ENCODE assay signal across 8 cellular contexts in genomic region chr12:124321040-124321481, GRCh38. TPM values are rescaled to one million over a fixed set of nuclear protein-coding genes. Genes with fewer than 3 reads are reported as not detected.
DNase-seq lines count a peak whose midpoint lies in the region; ATAC-seq and TF ChIP-seq lines count a peak whose summit lies in the region.
"Had no signal": no experiment of that assay in that cellular context is flagged by ENCODE, and none has a peak within 500 bp of the region (broad histone marks: within the 10 kb centered on the region; RNA-seq: fewer than 3 reads in every experiment).

No MANE protein-coding gene starts in this region.

- peaks cover 13% of the 10 kb centered on the region for H3K9me3 ChIP-seq in OCI-LY3 (ENCODE audit: insufficient read depth, low read length)
- H3K9me3 ChIP-seq in neuronal stem cell (replicated peaks in 1 of 2; ENCODE audit: control insufficient read depth in 2 of 2, insufficient read depth in 1 of 2, low read depth in 1 of 2, low read length in 2 of 2), result peaks cover 17 to 27% of the 10 kb centered on the region in 2 donors

- H4K91ac ChIP-seq in neuronal stem cell (ENCODE audit: low read depth, low read length, poor library complexity), result no peak overlapping the region

- H3K4me2 ChIP-seq in OCI-LY3 (ENCODE audit: low read length), result no peak overlapping the region
- no peak overlapping the region for H3K4me2 ChIP-seq in neuronal stem cell (ENCODE audit: insufficient read depth, low read length, poor library complexity, severe bottlenecking)

- no peaks in the 10 kb centered on the region for H4K20me1 ChIP-seq in OCI-LY3 (ENCODE audit: insufficient read depth, low read length)

- no peak overlapping the region for H3K4ac ChIP-seq in neuronal stem cell (ENCODE audit: low read length)

- H2BK15ac ChIP-seq in neuronal stem cell (ENCODE audit: low read length), result peak overlapping the region; percentile 28

- H3K14ac ChIP-seq in neuronal stem cell (ENCODE audit: low read length), result no peak overlapping the region

- TF ChIP-seq CTCF in GM12873 (IDR thresholded peaks at IDR 0.05; ENCODE audit: insufficient read depth, low read depth, low read length, missing control alignments), result peak; percentile 94
- peak; percentile 85 for TF ChIP-seq CTCF in OCI-LY3 (IDR thresholded peaks at IDR 0.05; ENCODE audit: low read depth, low read length)
- peak; percentile 86 for TF ChIP-seq CTCF in fibroblast of mammary gland (conservative IDR thresholded peaks at IDR 0.05; ENCODE audit: control insufficient read depth, insufficient read depth, low read depth, low read length)

- ATAC-seq in HG02610 (IDR thresholded peaks at IDR 0.05; ENCODE audit: unreplicated experiment), result peak; percentile 55

- no peak overlapping the region for H3K4me3 ChIP-seq in OCI-LY3 (ENCODE audit: low read length)
- no peak overlapping the region for H3K4me3 ChIP-seq in fibroblast of mammary gland (ENCODE audit: control insufficient read depth, low read depth, low read length)
- H3K4me3 ChIP-seq in neuronal stem cell (ENCODE audit: low read length in 2 of 2), result no peak overlapping the region

- peaks cover 30% of the 10 kb centered on the region for H3K36me3 ChIP-seq in OCI-LY3 (replicated peaks; ENCODE audit: low read depth, low read length)
- peaks cover 14 to 23% of the 10 kb centered on the region in 2 donors for H3K36me3 ChIP-seq in neuronal stem cell (replicated peaks in 1 of 2; ENCODE audit: control insufficient read depth in 2 of 2, insufficient read depth in 2 of 2, low read length in 2 of 2)

- H3K9ac ChIP-seq in OCI-LY3 (ENCODE audit: low read length) (no peak overlapping the region), neuronal stem cell (ENCODE audit: low read depth, low read length, poor library complexity) (no peak overlapping the region)

- H3K27me3 ChIP-seq in OCI-LY3 (ENCODE audit: low read depth, low read length) (no peaks in the 10 kb centered on the region), neuronal stem cell (ENCODE audit: control insufficient read depth in 3 of 3, insufficient read depth in 3 of 3, low read depth in 1 of 3, low read length in 3 of 3) (no peaks in the 10 kb centered on the region)

- peak overlapping the region; percentile 68 for H3K23ac ChIP-seq in neuronal stem cell (ENCODE audit: low read depth, low read length, poor library complexity)

- no peak overlapping the region for H4K8ac ChIP-seq in neuronal stem cell (ENCODE audit: low read depth, low read length)

- no CpG with 5 or more reads among the region's 6 CpGs for WGBS in neuronal stem cell (ENCODE audit: extremely low coverage in 2 of 2, insufficient read length in 2 of 2, insufficient replicate concordance in 1 of 2), 2 donors

- no peak overlapping the region for H2BK12ac ChIP-seq in neuronal stem cell (ENCODE audit: low read length)

- H2BK5ac ChIP-seq in neuronal stem cell (ENCODE audit: low read length), result no peak overlapping the region

- H3K18ac ChIP-seq in neuronal stem cell (ENCODE audit: low read length), result peak overlapping the region; percentile 65

- peaks cover 1% of the 10 kb centered on the region for H3K79me1 ChIP-seq in neuronal stem cell (ENCODE audit: low read depth, low read length)

- no peaks in the 10 kb centered on the region for H3K79me2 ChIP-seq in OCI-LY3 (ENCODE audit: low read length)

- DNase-seq in activated T-cell treated with anti-CD3 and anti-CD28 coated beads, Interleukin-2, amount 50 U/mL, for 48 hours, result peak; percentile 86 to 88
- peak; percentile 43 for DNase-seq in fibroblast of mammary gland (ENCODE audit: low read depth)
- DNase-seq in neuronal stem cell (ENCODE audit: low spot score), result peak; percentile 26
- peak; percentile 81 for DNase-seq in superior temporal gyrus (ENCODE audit: extremely low spot score)

- H3K27ac ChIP-seq in OCI-LY3 (ENCODE audit: low read length) (no peak overlapping the region), neuronal stem cell (replicated peaks; ENCODE audit: low read length) (no peak overlapping the region)
- H3K27ac ChIP-seq: epithelial cell of prostate had no signal

- H2BK120ac ChIP-seq in neuronal stem cell (ENCODE audit: low read depth, low read length), result no peak overlapping the region

- H2AK5ac ChIP-seq in neuronal stem cell (ENCODE audit: low read depth, low read length), result peak overlapping the region; percentile 12

- H3K4me1 ChIP-seq in OCI-LY3 (ENCODE audit: low read length) (peaks cover 11% of the 10 kb centered on the region), neuronal stem cell (ENCODE audit: control insufficient read depth in 2 of 2, insufficient read depth in 1 of 2, low read depth in 1 of 2, low read length in 2 of 2) (peaks cover 2 to 6% of the 10 kb centered on the region in 2 donors)

- H2AFZ ChIP-seq in OCI-LY3 (ENCODE audit: low read depth, low read length), result no peak overlapping the region
- H2AFZ ChIP-seq in neuronal stem cell (ENCODE audit: low read length), result no peak overlapping the region

RNA-seq across cellular contexts. Expression of gene RFLNA, which starts 26.2 kb away (rescaled TPM):
- 1.5 TPM for polyA plus RNA-seq in neuronal stem cell (2013, experiment 1 of 2)
- 2.0 TPM for polyA plus RNA-seq in neuronal stem cell (2013, experiment 2 of 2)

Comparison
In these comparisons a context has a peak if more than half of its experiments do, and no peak if none do; other contexts are left out.
1. DNase-seq: peak in every context shown above with its lines; median percentile 87 in activated T-cell treated with anti-CD3 and anti-CD28 coated beads, Interleukin-2, amount 50 U/mL, for 48 hours; 81 in superior temporal gyrus; 43 in fibroblast of mammary gland; 26 in neuronal stem cell.